1 cellular context compared by ENCODE assay signal in the genomic region with DNA sequence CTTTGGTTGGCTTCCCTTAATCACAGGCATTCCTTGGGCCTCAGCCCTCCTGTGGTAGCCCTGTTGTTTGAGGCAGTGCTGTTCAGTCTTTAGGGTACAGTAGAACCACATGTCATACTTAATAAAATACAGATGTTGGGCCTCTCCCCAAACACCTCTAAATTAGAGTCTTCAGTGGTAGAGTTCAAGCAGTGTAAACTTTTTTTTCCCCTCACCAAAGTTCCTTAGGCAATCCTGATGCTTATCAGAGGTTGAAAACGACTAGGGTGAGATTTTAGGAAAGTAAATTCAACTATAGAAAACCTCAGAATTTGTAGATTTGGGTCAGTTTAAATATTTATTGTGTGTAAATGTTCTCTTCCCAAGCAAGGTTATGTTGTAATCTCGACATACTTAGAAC.
TF ChIP-seq lines count a peak whose summit lies in the region.

No MANE protein-coding gene starts in this region.

TF ChIP-seq in K562, 482 proteins besides CTCF, POLR2A, EP300 and RAD21:
- TF ChIP-seq CEBPB (tag; IDR thresholded peaks at IDR 0.05) (peak; percentile 68; the same call in 1 of the 2 replicates), ZNF695 (CRISPR knock-in tag; IDR thresholded peaks at IDR 0.05) (no peak)
